Comparison of ENCODE assay signal across 25 cellular contexts in genomic region chr2:59761966-59762365, GRCh38.
DNase-seq lines count a peak whose midpoint lies in the region; ATAC-seq and TF ChIP-seq lines count a peak whose summit lies in the region.
"Had no signal": no experiment of that assay in that cellular context is flagged by ENCODE, and none has a peak within 500 bp of the region (broad histone marks: within the 10 kb centered on the region; RNA-seq: fewer than 3 reads in every experiment).

No MANE protein-coding gene starts in this region.

- no peak overlapping the region for H3K27ac ChIP-seq in suprapubic skin
- H3K27ac ChIP-seq: BLaER1 treated with 17β-estradiol and CSF1 and Interleukin-3, amounts not matched to agents 10 nM and 100 nM; GM23248; KMS-11; SJCRH30 had no signal

- H3K36me3 ChIP-seq in Loucy (ENCODE audit: insufficient read depth, low read length) (no peaks in the 10 kb centered on the region), suprapubic skin (no peaks in the 10 kb centered on the region)
- H3K36me3 ChIP-seq: BLaER1 treated with 17β-estradiol and CSF1 and Interleukin-3, amounts not matched to agents 10 nM and 100 nM; SJCRH30 had no signal

- no peak overlapping the region for H3K4me3 ChIP-seq in Loucy (ENCODE audit: low read length, poor library complexity, severe bottlenecking)
- no peak overlapping the region for H3K4me3 ChIP-seq in suprapubic skin
- H3K4me3 ChIP-seq: BLaER1 treated with 17β-estradiol and CSF1 and Interleukin-3, amounts not matched to agents 10 nM and 100 nM; GM23248; SJCRH30 had no signal

- no peaks in the 10 kb centered on the region for H3K4me1 ChIP-seq in Loucy (ENCODE audit: insufficient read depth, low read length, poor library complexity, severe bottlenecking)
- no peaks in the 10 kb centered on the region for H3K4me1 ChIP-seq in suprapubic skin
- H3K4me1 ChIP-seq: BLaER1 treated with 17β-estradiol and CSF1 and Interleukin-3, amounts not matched to agents 10 nM and 100 nM; SJCRH30 had no signal

- ATAC-seq in HG02938 (IDR thresholded peaks at IDR 0.05; ENCODE audit: unreplicated experiment): no peak
- ATAC-seq: T-cell had no signal

- no peak overlapping the region for H3K9ac ChIP-seq in Loucy (ENCODE audit: low read depth, low read length, poor library complexity, severe bottlenecking)
- H3K9ac ChIP-seq: BLaER1 treated with 17β-estradiol and CSF1 and Interleukin-3, amounts not matched to agents 10 nM and 100 nM; GM23248; KMS-11 had no signal

- H3K9me3 ChIP-seq in Loucy (ENCODE audit: insufficient read depth, low read depth, low read length) (no peaks in the 10 kb centered on the region), suprapubic skin (no peaks in the 10 kb centered on the region)
- H3K9me3 ChIP-seq: BLaER1 treated with 17β-estradiol and CSF1 and Interleukin-3, amounts not matched to agents 10 nM and 100 nM; SJCRH30 had no signal

- H3K9me2 ChIP-seq in Loucy (replicated peaks; ENCODE audit: low read depth, low read length): no peaks in the 10 kb centered on the region

- H2AFZ ChIP-seq in Loucy (ENCODE audit: low read length): no peak overlapping the region
- H2AFZ ChIP-seq: GM23248 had no signal

- WGBS in suprapubic skin: 86% methylated on average over 1 of the region's 1 CpG

- no peaks in the 10 kb centered on the region for H3F3A ChIP-seq in Loucy (ENCODE audit: low read depth)

- intact Hi-C loops in activated CD4-positive, alpha-beta T cell treated with anti-CD3 and anti-CD28 coated beads, Interleukin-2, amount 10 ng/mL, durations not matched to agents 24 days and 14 days (cut with micrococcal nuclease): no loop called here

- no peak for TF ChIP-seq EP300 in suprapubic skin (IDR thresholded peaks at IDR 0.05)

- TF ChIP-seq CTCF in Loucy (conservative IDR thresholded peaks at IDR 0.05; ENCODE audit: low read length) (peak; percentile 22; the same call in 1 of the 2 replicates), suprapubic skin (IDR thresholded peaks at IDR 0.05) (no peak)

- in situ Hi-C loops in SK-MEL-5 (cut with HindIII; ENCODE audit: low pct_unique_long_range_greater_than_20kb, low sequenced_read_pairs): no loop called here

- no peak overlapping the region for H3K4me2 ChIP-seq in Loucy (ENCODE audit: low read depth, low read length, poor library complexity, severe bottlenecking)
- H3K4me2 ChIP-seq: BLaER1 treated with 17β-estradiol and CSF1 and Interleukin-3, amounts not matched to agents 10 nM and 100 nM; KMS-11 had no signal

- no peaks in the 10 kb centered on the region for H3K27me3 ChIP-seq in Loucy (ENCODE audit: insufficient read depth, low read length, poor library complexity, severe bottlenecking)
- no peaks in the 10 kb centered on the region for H3K27me3 ChIP-seq in suprapubic skin
- H3K27me3 ChIP-seq: BLaER1 treated with 17β-estradiol and CSF1 and Interleukin-3, amounts not matched to agents 10 nM and 100 nM; SJCRH30 had no signal

- DNase-seq in COLO829 (ENCODE audit: low spot score) (peak; percentile 22), SK-MEL-5 (ENCODE audit: low read depth, low spot score) (peak; percentile 91), globus pallidus (ENCODE audit: low spot score) (peak; percentile 15), Ammon's horn (ENCODE audit: low spot score) (no peak), suprapubic skin (ENCODE audit: low spot score in 2 of 2) (no peak)
- no peak for DNase-seq in activated CD4-positive, alpha-beta T cell treated with anti-CD3 and anti-CD28 coated beads, Interleukin-2, amount 10 ng/mL, durations not matched to agents 24 days and 14 days
- DNase-seq: CD4-positive, alpha-beta T cell; COR-L47; DMS53; GM23248; HCEC 1CT; NCI-H1105; NCI-H146; NCI-H1930; NCI-H2107; NCI-H446; NCI-H524 treated with DMSO at 0.1 percent for 48 hours; NCI-H774; SJCRH30; T-cell had no signal

- H3K79me2 ChIP-seq in Loucy (ENCODE audit: insufficient read depth, low read length): no peaks in the 10 kb centered on the region

- no peak overlapping the region for H3K27ac Mint-ChIP-seq in activated CD4-positive, alpha-beta T cell treated with anti-CD3 and anti-CD28 coated beads, Interleukin-2, amount 10 ng/mL, durations not matched to agents 24 days and 14 days
- H3K27ac Mint-ChIP-seq: CD4-positive, alpha-beta T cell; IgD-negative memory B cell; T-cell had no signal

- no peak overlapping the region for H3K4me3 Mint-ChIP-seq in activated CD4-positive, alpha-beta T cell treated with anti-CD3 and anti-CD28 coated beads, Interleukin-2, amount 10 ng/mL, durations not matched to agents 24 days and 14 days
- H3K4me3 Mint-ChIP-seq: CD4-positive, alpha-beta T cell; IgD-negative memory B cell; T-cell had no signal

- no peaks in the 10 kb centered on the region for H4K20me1 ChIP-seq in Loucy (ENCODE audit: insufficient read depth, low read length, poor library complexity, severe bottlenecking)
- H4K20me1 ChIP-seq: BLaER1 treated with 17β-estradiol and CSF1 and Interleukin-3, amounts not matched to agents 10 nM and 100 nM had no signal

- H3K4me1 Mint-ChIP-seq in activated CD4-positive, alpha-beta T cell treated with anti-CD3 and anti-CD28 coated beads, Interleukin-2, amount 10 ng/mL, durations not matched to agents 24 days and 14 days: no peaks in the 10 kb centered on the region
- H3K4me1 Mint-ChIP-seq: IgD-negative memory B cell, T-cell had no signal

- no peaks in the 10 kb centered on the region for H3K27me3 Mint-ChIP-seq in activated CD4-positive, alpha-beta T cell treated with anti-CD3 and anti-CD28 coated beads, Interleukin-2, amount 10 ng/mL, durations not matched to agents 24 days and 14 days
- H3K27me3 Mint-ChIP-seq: CD4-positive, alpha-beta T cell; IgD-negative memory B cell; T-cell had no signal

- no peaks in the 10 kb centered on the region for H3K36me3 Mint-ChIP-seq in activated CD4-positive, alpha-beta T cell treated with anti-CD3 and anti-CD28 coated beads, Interleukin-2, amount 10 ng/mL, durations not matched to agents 24 days and 14 days (ENCODE audit: low read depth)
- H3K36me3 Mint-ChIP-seq: T-cell had no signal

- no peak for TF ChIP-seq POLR2A in suprapubic skin (IDR thresholded peaks at IDR 0.05)

- H3K9me3 Mint-ChIP-seq in activated CD4-positive, alpha-beta T cell treated with anti-CD3 and anti-CD28 coated beads, Interleukin-2, amount 10 ng/mL, durations not matched to agents 24 days and 14 days: no peaks in the 10 kb centered on the region
- H3K9me3 Mint-ChIP-seq: CD4-positive, alpha-beta T cell; IgD-negative memory B cell; T-cell had no signal

Comparison
In these comparisons a context has a peak if more than half of its experiments do, and no peak if none do; other contexts are left out.
1. DNase-seq: peak in COLO829 (single experiment), SK-MEL-5 (single experiment) and globus pallidus (single experiment); none in Ammon's horn (single experiment), suprapubic skin (0 of 2) and activated CD4-positive, alpha-beta T cell treated with anti-CD3 and anti-CD28 coated beads, Interleukin-2, amount 10 ng/mL, durations not matched to agents 24 days and 14 days (single experiment).